In the genomic region with DNA sequence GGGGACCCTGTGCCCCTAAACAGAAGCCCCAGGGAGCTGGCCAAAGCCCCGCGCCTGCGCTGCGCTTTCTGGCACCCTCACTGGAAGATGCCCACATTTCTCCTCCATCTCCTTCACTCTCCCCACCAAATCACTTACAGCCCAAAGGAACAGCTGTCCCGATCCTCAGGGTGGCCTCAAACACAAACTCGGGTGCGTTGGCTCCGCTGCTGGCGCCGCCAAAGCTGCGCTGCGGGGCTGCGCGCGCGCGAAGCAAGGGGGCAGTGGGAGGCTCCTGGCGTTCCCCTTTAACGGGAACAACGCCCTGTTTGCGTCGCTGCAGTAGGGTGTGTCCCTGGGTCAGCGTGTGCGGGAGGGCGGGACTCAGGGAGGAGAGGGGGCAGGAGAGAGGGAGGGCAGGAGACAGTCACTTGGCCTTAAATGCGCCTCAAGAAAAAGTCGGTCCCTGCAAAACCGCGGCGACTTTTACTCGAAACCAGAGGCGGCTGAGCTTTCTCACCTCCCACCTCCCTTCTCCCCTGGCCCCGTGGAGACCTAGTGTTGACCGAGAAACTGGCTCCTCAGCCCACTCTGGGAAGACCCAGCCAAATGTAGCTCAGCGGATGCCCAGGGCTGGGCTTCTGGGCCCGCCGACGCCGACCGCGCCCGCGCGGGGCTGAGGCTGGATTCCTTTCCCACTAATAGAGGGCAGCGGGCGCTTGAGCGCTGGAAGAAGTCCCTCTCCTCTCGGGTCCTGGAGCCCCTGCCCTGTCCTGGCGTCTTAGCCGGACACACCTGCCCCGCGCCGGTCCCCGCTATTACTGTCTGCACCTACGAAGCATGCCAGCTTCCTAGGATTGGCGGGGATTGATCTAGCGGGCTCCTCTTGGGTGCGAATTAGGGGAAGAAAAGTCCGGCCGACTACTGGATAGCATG, we compare ENCODE assay signal across 1 cellular context.
TF ChIP-seq lines count a peak whose summit lies in the region.

No MANE protein-coding gene starts in this region.

TF ChIP-seq in SK-N-SH treated with all-trans-retinoic acid at 6 μM for 48 hours, 23 proteins besides CTCF, POLR2A, EP300 and RAD21 (continued from another document):
- TF ChIP-seq, protein P1, sequence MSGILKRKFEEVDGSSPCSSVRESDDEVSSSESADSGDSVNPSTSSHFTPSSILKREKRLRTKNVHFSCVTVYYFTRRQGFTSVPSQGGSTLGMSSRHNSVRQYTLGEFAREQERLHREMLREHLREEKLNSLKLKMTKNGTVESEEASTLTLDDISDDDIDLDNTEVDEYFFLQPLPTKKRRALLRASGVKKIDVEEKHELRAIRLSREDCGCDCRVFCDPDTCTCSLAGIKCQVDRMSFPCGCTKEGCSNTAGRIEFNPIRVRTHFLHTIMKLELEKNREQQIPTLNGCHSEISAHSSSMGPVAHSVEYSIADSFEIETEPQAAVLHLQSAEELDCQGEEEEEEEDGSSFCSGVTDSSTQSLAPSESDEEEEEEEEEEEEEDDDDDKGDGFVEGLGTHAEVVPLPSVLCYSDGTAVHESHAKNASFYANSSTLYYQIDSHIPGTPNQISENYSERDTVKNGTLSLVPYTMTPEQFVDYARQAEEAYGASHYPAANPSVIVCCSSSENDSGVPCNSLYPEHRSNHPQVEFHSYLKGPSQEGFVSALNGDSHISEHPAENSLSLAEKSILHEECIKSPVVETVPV (CRISPR knock-in tag; IDR thresholded peaks at IDR 0.05): no peak
- TF ChIP-seq, protein P2, sequence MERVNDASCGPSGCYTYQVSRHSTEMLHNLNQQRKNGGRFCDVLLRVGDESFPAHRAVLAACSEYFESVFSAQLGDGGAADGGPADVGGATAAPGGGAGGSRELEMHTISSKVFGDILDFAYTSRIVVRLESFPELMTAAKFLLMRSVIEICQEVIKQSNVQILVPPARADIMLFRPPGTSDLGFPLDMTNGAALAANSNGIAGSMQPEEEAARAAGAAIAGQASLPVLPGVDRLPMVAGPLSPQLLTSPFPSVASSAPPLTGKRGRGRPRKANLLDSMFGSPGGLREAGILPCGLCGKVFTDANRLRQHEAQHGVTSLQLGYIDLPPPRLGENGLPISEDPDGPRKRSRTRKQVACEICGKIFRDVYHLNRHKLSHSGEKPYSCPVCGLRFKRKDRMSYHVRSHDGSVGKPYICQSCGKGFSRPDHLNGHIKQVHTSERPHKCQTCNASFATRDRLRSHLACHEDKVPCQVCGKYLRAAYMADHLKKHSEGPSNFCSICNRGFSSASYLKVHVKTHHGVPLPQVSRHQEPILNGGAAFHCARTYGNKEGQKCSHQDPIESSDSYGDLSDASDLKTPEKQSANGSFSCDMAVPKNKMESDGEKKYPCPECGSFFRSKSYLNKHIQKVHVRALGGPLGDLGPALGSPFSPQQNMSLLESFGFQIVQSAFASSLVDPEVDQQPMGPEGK (CRISPR knock-in tag; IDR thresholded peaks at IDR 0.05; ENCODE audit: borderline replicate concordance): no peak
- TF ChIP-seq ISL1 (CRISPR knock-in tag; IDR thresholded peaks at IDR 0.05): no peak
- TF ChIP-seq GLIS3 (CRISPR knock-in tag; IDR thresholded peaks at IDR 0.05): no peak
- TF ChIP-seq, protein P3, sequence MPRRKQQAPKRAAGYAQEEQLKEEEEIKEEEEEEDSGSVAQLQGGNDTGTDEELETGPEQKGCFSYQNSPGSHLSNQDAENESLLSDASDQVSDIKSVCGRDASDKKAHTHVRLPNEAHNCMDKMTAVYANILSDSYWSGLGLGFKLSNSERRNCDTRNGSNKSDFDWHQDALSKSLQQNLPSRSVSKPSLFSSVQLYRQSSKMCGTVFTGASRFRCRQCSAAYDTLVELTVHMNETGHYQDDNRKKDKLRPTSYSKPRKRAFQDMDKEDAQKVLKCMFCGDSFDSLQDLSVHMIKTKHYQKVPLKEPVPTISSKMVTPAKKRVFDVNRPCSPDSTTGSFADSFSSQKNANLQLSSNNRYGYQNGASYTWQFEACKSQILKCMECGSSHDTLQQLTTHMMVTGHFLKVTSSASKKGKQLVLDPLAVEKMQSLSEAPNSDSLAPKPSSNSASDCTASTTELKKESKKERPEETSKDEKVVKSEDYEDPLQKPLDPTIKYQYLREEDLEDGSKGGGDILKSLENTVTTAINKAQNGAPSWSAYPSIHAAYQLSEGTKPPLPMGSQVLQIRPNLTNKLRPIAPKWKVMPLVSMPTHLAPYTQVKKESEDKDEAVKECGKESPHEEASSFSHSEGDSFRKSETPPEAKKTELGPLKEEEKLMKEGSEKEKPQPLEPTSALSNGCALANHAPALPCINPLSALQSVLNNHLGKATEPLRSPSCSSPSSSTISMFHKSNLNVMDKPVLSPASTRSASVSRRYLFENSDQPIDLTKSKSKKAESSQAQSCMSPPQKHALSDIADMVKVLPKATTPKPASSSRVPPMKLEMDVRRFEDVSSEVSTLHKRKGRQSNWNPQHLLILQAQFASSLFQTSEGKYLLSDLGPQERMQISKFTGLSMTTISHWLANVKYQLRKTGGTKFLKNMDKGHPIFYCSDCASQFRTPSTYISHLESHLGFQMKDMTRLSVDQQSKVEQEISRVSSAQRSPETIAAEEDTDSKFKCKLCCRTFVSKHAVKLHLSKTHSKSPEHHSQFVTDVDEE (CRISPR knock-in tag; IDR thresholded peaks at IDR 0.05): no peak
- TF ChIP-seq ZNF565 (CRISPR knock-in tag; conservative IDR thresholded peaks at IDR 0.05; ENCODE audit: low read depth): no peak
- TF ChIP-seq ESRRG (CRISPR knock-in tag; IDR thresholded peaks at IDR 0.05): no peak
- no peak for TF ChIP-seq SNAI2 (CRISPR knock-in tag; IDR thresholded peaks at IDR 0.05)
- TF ChIP-seq RARB (CRISPR knock-in tag; IDR thresholded peaks at IDR 0.05): no peak
- TF ChIP-seq, protein P4, sequence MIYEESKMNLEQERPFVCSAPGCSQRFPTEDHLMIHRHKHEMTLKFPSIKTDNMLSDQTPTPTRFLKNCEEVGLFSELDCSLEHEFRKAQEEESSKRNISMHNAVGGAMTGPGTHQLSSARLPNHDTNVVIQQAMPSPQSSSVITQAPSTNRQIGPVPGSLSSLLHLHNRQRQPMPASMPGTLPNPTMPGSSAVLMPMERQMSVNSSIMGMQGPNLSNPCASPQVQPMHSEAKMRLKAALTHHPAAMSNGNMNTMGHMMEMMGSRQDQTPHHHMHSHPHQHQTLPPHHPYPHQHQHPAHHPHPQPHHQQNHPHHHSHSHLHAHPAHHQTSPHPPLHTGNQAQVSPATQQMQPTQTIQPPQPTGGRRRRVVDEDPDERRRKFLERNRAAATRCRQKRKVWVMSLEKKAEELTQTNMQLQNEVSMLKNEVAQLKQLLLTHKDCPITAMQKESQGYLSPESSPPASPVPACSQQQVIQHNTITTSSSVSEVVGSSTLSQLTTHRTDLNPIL (CRISPR knock-in tag; IDR thresholded peaks at IDR 0.05; ENCODE audit: low read depth): no peak
- TF ChIP-seq OSR1 (CRISPR knock-in tag; IDR thresholded peaks at IDR 0.05): no peak
- no peak for TF ChIP-seq CSDC2 (CRISPR knock-in tag; IDR thresholded peaks at IDR 0.05)
- no peak for TF ChIP-seq ZNF70 (CRISPR knock-in tag; IDR thresholded peaks at IDR 0.05)
